Comparison of ENCODE assay signal across 13 cellular contexts in genomic region chr9:96556701-96557461, GRCh38.
DNase-seq lines count a peak whose midpoint lies in the region; ATAC-seq and TF ChIP-seq lines count a peak whose summit lies in the region.
"Had no signal": no experiment of that assay in that cellular context is flagged by ENCODE, and none has a peak within 500 bp of the region (broad histone marks: within the 10 kb centered on the region; RNA-seq: fewer than 3 reads in every experiment).

No MANE protein-coding gene starts in this region.

- H3K4me2 ChIP-seq in fibroblast of lung (ENCODE audit: extremely low read depth, insufficient read depth, low read length) (peak overlapping the region; percentile 40), SK-N-SH (no peak overlapping the region)

- H4K20me1 ChIP-seq in fibroblast of lung (ENCODE audit: control insufficient read depth, extremely low read depth, insufficient read depth, low read length) (no peaks in the 10 kb centered on the region), SK-N-SH (ENCODE audit: insufficient read depth) (no peaks in the 10 kb centered on the region)

- peak overlapping the region; percentile 55 for H3K27ac Mint-ChIP-seq in nephron progenitor cell
- no peak overlapping the region for H3K27ac Mint-ChIP-seq in activated CD4-positive, alpha-beta T cell treated with anti-CD3 and anti-CD28 coated beads for 36 hours
- H3K27ac Mint-ChIP-seq: activated naive CD8-positive, alpha-beta T cell treated with anti-CD3 and anti-CD28 coated beads, Interleukin-2, amount 10 ng/mL, durations not matched to agents 7 days and 5 days had no signal

- POLR2A ChIA-PET in Panc1 (lab: Charles Lee) (no interaction called here), SK-N-SH (lab: Yijun Ruan, JAX) (no interaction called here)
- POLR2A ChIA-PET in activated CD4-positive, alpha-beta T cell treated with anti-CD3 and anti-CD28 coated beads for 36 hours (lab: Charles Lee) = no interaction called here

- H3K9me3 Mint-ChIP-seq in nephron progenitor cell = no peaks in the 10 kb centered on the region
- no peaks in the 10 kb centered on the region for H3K9me3 Mint-ChIP-seq in activated CD4-positive, alpha-beta T cell treated with anti-CD3 and anti-CD28 coated beads for 36 hours (ENCODE audit: low read depth)
- H3K9me3 Mint-ChIP-seq: activated naive CD8-positive, alpha-beta T cell treated with anti-CD3 and anti-CD28 coated beads, Interleukin-2, amount 10 ng/mL, durations not matched to agents 7 days and 5 days had no signal

- no peaks in the 10 kb centered on the region for H3K27me3 Mint-ChIP-seq in nephron progenitor cell (ENCODE audit: low read depth, poor library complexity)
- peaks cover 2% of the 10 kb centered on the region for H3K27me3 Mint-ChIP-seq in activated CD4-positive, alpha-beta T cell treated with anti-CD3 and anti-CD28 coated beads for 36 hours
- H3K27me3 Mint-ChIP-seq: activated naive CD8-positive, alpha-beta T cell treated with anti-CD3 and anti-CD28 coated beads, Interleukin-2, amount 10 ng/mL, durations not matched to agents 7 days and 5 days; progenitor cell of endocrine pancreas had no signal

- TF ChIP-seq RAD21 in SK-N-SH (IDR thresholded peaks at IDR 0.05; ENCODE audit: low read length) = no peak

- no peak for TF ChIP-seq EP300 in SK-N-SH (IDR thresholded peaks at IDR 0.05; ENCODE audit: borderline replicate concordance in 1 of 2, low read depth in 1 of 2, low read length in 1 of 2)

- ATAC-seq in Panc1 (peak; percentile 93), GM19463 (IDR thresholded peaks at IDR 0.05; ENCODE audit: unreplicated experiment) (no peak)
- ATAC-seq in activated CD4-positive, alpha-beta T cell treated with anti-CD3 and anti-CD28 coated beads for 36 hours = no peak
- ATAC-seq: SK-N-SH treated with all-trans-retinoic acid at 6 μM for 48 hours had no signal

- H2AFZ ChIP-seq in fibroblast of lung (ENCODE audit: low read length) (peak overlapping the region; percentile 26), SK-N-SH (ENCODE audit: low read depth) (no peak overlapping the region)

- no peak for TF ChIP-seq CTCF in Panc1 (IDR thresholded peaks at IDR 0.05)
- no peak for TF ChIP-seq CTCF in fibroblast of lung (conservative IDR thresholded peaks at IDR 0.05 in 1 of 2, IDR thresholded peaks at IDR 0.05 in 1 of 2; ENCODE audit: low read depth in 1 of 2, low read length in 2 of 2)
- no peak for TF ChIP-seq CTCF in nephron progenitor cell (IDR thresholded peaks at IDR 0.05)
- no peak for TF ChIP-seq CTCF in testis (IDR thresholded peaks at IDR 0.05)
- no peak for TF ChIP-seq CTCF in SK-N-SH (IDR thresholded peaks at IDR 0.05)

- in situ Hi-C loops in Panc1 (cut with HindIII; ENCODE audit: low pct_unique_long_range_greater_than_20kb, low sequenced_read_pairs) = no loop called here

- no peaks in the 10 kb centered on the region for H3K9me3 ChIP-seq in Panc1 (ENCODE audit: control insufficient read depth, insufficient read depth, low read depth, low read length)
- H3K9me3 ChIP-seq in fibroblast of lung (ENCODE audit: control insufficient read depth, insufficient read depth, low read depth, low read length) = no peaks in the 10 kb centered on the region
- H3K9me3 ChIP-seq in testis = no peaks in the 10 kb centered on the region
- no peaks in the 10 kb centered on the region for H3K9me3 ChIP-seq in SK-N-SH

- peaks cover 20% of the 10 kb centered on the region for H3K4me1 ChIP-seq in Panc1 (ENCODE audit: control insufficient read depth, insufficient read depth, low read length)
- H3K4me1 ChIP-seq in fibroblast of lung (ENCODE audit: control insufficient read depth, extremely low read depth, insufficient read depth, low read length) = peaks cover 24% of the 10 kb centered on the region
- H3K4me1 ChIP-seq in testis = peaks cover 12% of the 10 kb centered on the region
- H3K4me1 ChIP-seq in SK-N-SH (ENCODE audit: control insufficient read depth in 1 of 2, insufficient read depth in 2 of 2, low read depth in 1 of 2, low read length in 1 of 2) = peaks cover 8 to 26% of the 10 kb centered on the region in 2 experiments; a peak in 3 of 4 replicates

- H3F3A ChIP-seq in SK-N-SH (replicated peaks; ENCODE audit: insufficient read depth) = peaks cover 42% of the 10 kb centered on the region

- H3K27me3 ChIP-seq in Panc1 (ENCODE audit: control insufficient read depth, insufficient read depth, low read length) = no peaks in the 10 kb centered on the region
- H3K27me3 ChIP-seq in fibroblast of lung (ENCODE audit: control insufficient read depth, insufficient read depth, low read length) = no peaks in the 10 kb centered on the region
- H3K27me3 ChIP-seq in testis = no peaks in the 10 kb centered on the region
- H3K27me3 ChIP-seq in SK-N-SH (ENCODE audit: insufficient read depth) = no peaks in the 10 kb centered on the region

- H3K4me1 Mint-ChIP-seq in nephron progenitor cell = peaks cover 27% of the 10 kb centered on the region
- peaks cover 42% of the 10 kb centered on the region for H3K4me1 Mint-ChIP-seq in activated CD4-positive, alpha-beta T cell treated with anti-CD3 and anti-CD28 coated beads for 36 hours

- CTCF ChIA-PET in Panc1 (lab: Charles Lee) (no interaction called here), SK-N-SH (lab: Yijun Ruan, JAX) (interaction anchor here (1.3 to 3.8 kb wide), 2 partner anchors 10 to 104 kb away, joined by 3 to 21 read pairs; no protein-coding TSS in a partner anchor)
- CTCF ChIA-PET in activated CD4-positive, alpha-beta T cell treated with anti-CD3 and anti-CD28 coated beads for 36 hours (lab: Charles Lee) = interaction anchor here (3.0 kb wide), 1 partner anchor 10 kb away, joined by 10 read pairs; no protein-coding TSS in a partner anchor

- DNase-seq in Panc1 (ENCODE audit: low read depth, low spot score) = no peak
- DNase-seq in fibroblast of lung (ENCODE audit: low read depth in 2 of 2) = no peak
- DNase-seq in nephron progenitor cell = no peak
- DNase-seq in testis = no peak
- DNase-seq in NCI-H446 (lab: John Stamatoyannopoulos, UW) = no peak
- DNase-seq in SK-N-SH = no peak
- DNase-seq in activated CD4-positive, alpha-beta T cell treated with anti-CD3 and anti-CD28 coated beads for 36 hours = no peak
- DNase-seq: activated CD4-positive, alpha-beta T cell treated with anti-CD3 and anti-CD28 coated beads, Interleukin-2, amount 50 U/mL, for 48 hours; activated naive CD8-positive, alpha-beta T cell treated with anti-CD3 and anti-CD28 coated beads, Interleukin-2, amount 10 ng/mL, durations not matched to agents 7 days and 5 days; DMS153 had no signal

- no peak overlapping the region for H3K4me3 Mint-ChIP-seq in nephron progenitor cell
- no peak overlapping the region for H3K4me3 Mint-ChIP-seq in activated CD4-positive, alpha-beta T cell treated with anti-CD3 and anti-CD28 coated beads for 36 hours
- H3K4me3 Mint-ChIP-seq: activated naive CD8-positive, alpha-beta T cell treated with anti-CD3 and anti-CD28 coated beads, Interleukin-2, amount 10 ng/mL, durations not matched to agents 7 days and 5 days had no signal

- no peak for TF ChIP-seq POLR2A in testis (IDR thresholded peaks at IDR 0.05)

- BruUV-seq in Panc1 (replicated peaks; lab: Mats Ljungman, UMichigan) = no TSS peak

- H3K36me3 ChIP-seq in Panc1 (ENCODE audit: control insufficient read depth, insufficient read depth, low read length) (no peaks in the 10 kb centered on the region), fibroblast of lung (ENCODE audit: control insufficient read depth, insufficient read depth, low read length) (no peaks in the 10 kb centered on the region), testis (ENCODE audit: low read depth, missing control alignments) (no peaks in the 10 kb centered on the region), SK-N-SH (replicated peaks in 1 of 2; ENCODE audit: control insufficient read depth in 1 of 2, insufficient read depth in 2 of 2, low read length in 1 of 2) (peaks cover under 1 to 7% of the 10 kb centered on the region in 2 experiments)

- H3K9ac ChIP-seq in fibroblast of lung (ENCODE audit: insufficient read depth, low read length) = no peak overlapping the region
- H3K9ac ChIP-seq in SK-N-SH = no peak overlapping the region

- H3K27ac ChIP-seq in Panc1 (ENCODE audit: low read length) = peak overlapping the region; percentile 75
- H3K27ac ChIP-seq in fibroblast of lung (ENCODE audit: insufficient read depth, low read length) = peak overlapping the region; percentile 57
- peak overlapping the region; percentile 57 to 66 for H3K27ac ChIP-seq in testis
- peak overlapping the region in 1 of 2 experiments; percentile 95; a peak in 1 of 4 replicates for H3K27ac ChIP-seq in SK-N-SH (ENCODE audit: low read depth in 2 of 2, low read length in 1 of 2)

- H3K4me3 ChIP-seq in Panc1 (ENCODE audit: low read depth in 2 of 2, low read length in 2 of 2) (peak overlapping the region in 1 of 2 experiments; percentile 32; a peak in 2 of 4 replicates), fibroblast of lung (replicated peaks in 1 of 4; ENCODE audit: control extremely low read depth in 1 of 4, insufficient read depth in 1 of 4, low read depth in 3 of 4, low read length in 4 of 4) (no peak overlapping the region), testis (no peak overlapping the region), SK-N-SH (ENCODE audit: low read depth in 2 of 2, low read length in 1 of 2) (no peak overlapping the region)

- intact Hi-C loops in Panc1 (cut with micrococcal nuclease; ENCODE audit: unreplicated experiment) = no loop called here
- intact Hi-C loops in testis (cut with DNase I; ENCODE audit: low total_unique reads) = no loop called here
- intact Hi-C loops in activated CD4-positive, alpha-beta T cell treated with anti-CD3 and anti-CD28 coated beads for 36 hours (cut with DNase I, micrococcal nuclease) = no loop called here

- WGBS in testis, 2 donors = 68 to 77% methylated on average over 15 of the region's 15 CpGs
- 100% methylated on average over 10 of the region's 15 CpGs for WGBS in SK-N-SH (ENCODE audit: low lambda C conversion rate)

- H3K36me3 Mint-ChIP-seq in nephron progenitor cell (ENCODE audit: low read depth) = peaks cover 49% of the 10 kb centered on the region
- H3K36me3 Mint-ChIP-seq in activated CD4-positive, alpha-beta T cell treated with anti-CD3 and anti-CD28 coated beads for 36 hours (ENCODE audit: low read depth) = peaks cover 8% of the 10 kb centered on the region
- H3K36me3 Mint-ChIP-seq: activated naive CD8-positive, alpha-beta T cell treated with anti-CD3 and anti-CD28 coated beads, Interleukin-2, amount 10 ng/mL, durations not matched to agents 7 days and 5 days had no signal

- H3K79me2 ChIP-seq in fibroblast of lung (ENCODE audit: control insufficient read depth, insufficient read depth, low read length) = no peaks in the 10 kb centered on the region
- peaks cover 4% of the 10 kb centered on the region; the same call in 1 of the 2 replicates for H3K79me2 ChIP-seq in SK-N-SH (ENCODE audit: insufficient read depth)

- H3K9me2 ChIP-seq in SK-N-SH = no peaks in the 10 kb centered on the region

TF ChIP-seq in SK-N-SH, 30 proteins besides CTCF, POLR2A, EP300 and RAD21 (continues in another document):
- no peak for TF ChIP-seq FOXM1 (IDR thresholded peaks at IDR 0.05; ENCODE audit: low read depth)
- TF ChIP-seq SIN3A (IDR thresholded peaks at IDR 0.05; ENCODE audit: borderline replicate concordance, low read depth, low read length) = no peak
- no peak for TF ChIP-seq FOXJ3 (CRISPR knock-in tag; IDR thresholded peaks at IDR 0.05)
